Comparison of ENCODE assay signal across 35 cellular contexts in genomic region chr5:102114525-102115069, GRCh38.
"Had no signal": no experiment of that assay in that cellular context is flagged by ENCODE, and none has a peak within 500 bp of the region (broad histone marks: within the 10 kb centered on the region; RNA-seq: fewer than 3 reads in every experiment).

No MANE protein-coding gene starts in this region.

- H3K9ac ChIP-seq: SK-N-SH had no signal

- H3K27me3 Mint-ChIP-seq: activated CD4-positive, alpha-beta memory T cell treated with anti-CD3 and anti-CD28 coated beads, Interleukin-2, amount 10 ng/mL, durations not matched to agents 7 days and 5 days; activated naive CD8-positive, alpha-beta T cell treated with anti-CD3 and anti-CD28 coated beads for 36 hours had no signal

- H3K27me3 ChIP-seq: brain microvascular endothelial cell, MG63, Peyer's patch, SJSA1 had no signal

- H3K4me1 ChIP-seq: Peyer's patch, SJSA1 had no signal

- H3K36me3 Mint-ChIP-seq: activated naive CD8-positive, alpha-beta T cell treated with anti-CD3 and anti-CD28 coated beads for 36 hours had no signal

- DNase-seq: activated B cell treated with CpG ODN at 0.5 μM for 24 hours; activated CD4-positive, alpha-beta memory T cell treated with anti-CD3 and anti-CD28 coated beads, Interleukin-2, amount 10 ng/mL, durations not matched to agents 7 days and 5 days; activated CD4-positive, alpha-beta T cell treated with anti-CD3 and anti-CD28 coated beads for 4 hours; activated CD4-positive, alpha-beta T cell treated with anti-CD3 and anti-CD28 coated beads, Interleukin-2, amount 50 U/mL, for 1 hour; activated CD4-positive, CD25-positive, alpha-beta regulatory T cell treated with anti-CD3 and anti-CD28 coated beads, Interleukin-2, amount 50 U/mL, for 72 hours; activated effector memory CD4-positive, alpha-beta T cell treated with anti-CD3 and anti-CD28 coated beads, Interleukin-2, amount 50 U/mL, for 16 hours; activated naive CD4-positive, alpha-beta T cell; activated naive CD4-positive, alpha-beta T cell treated with anti-CD3 and anti-CD28 coated beads, Interleukin-2, amount 50 U/mL, for 16 hours; activated naive CD8-positive, alpha-beta T cell treated with anti-CD3 and anti-CD28 coated beads for 36 hours; activated T-cell treated with anti-CD3 and anti-CD28 coated beads, Interleukin-2, amount 50 U/mL, for 1 hour; activated T-cell treated with anti-CD3 and anti-CD28 coated beads, Interleukin-2, amount 50 U/mL, for 72 hours; amniotic stem cell; aorta; brain microvascular endothelial cell; central memory CD4-positive, alpha-beta T cell; Kasumi-1; KG1; MG63; NCI-H1048; NCI-H1105 treated with DMSO at 0.1 percent for 48 hours; NCI-H1436; NCI-H187; NCI-H2081 treated with DMSO at 0.1 percent for 48 hours; NCI-H345; NCI-H524 treated with DMSO at 0.1 percent for 48 hours; NK-92 treated with Interleukin-12 subunit alpha and Interleukin-12 subunit beta, amount 100 ng/mL, for 24 hours; PC-3; Peyer's patch; RPMI8226; SHP77 treated with DMSO at 0.1 percent for 48 hours; SK-N-SH had no signal

- H3K36me3 ChIP-seq: brain microvascular endothelial cell, MG63, Peyer's patch, SJSA1 had no signal

- ATAC-seq: activated T-cell treated with anti-CD3 and anti-CD28 coated beads, Interleukin-2, amount 50 U/mL, for 72 hours; activated T-helper 17 cell treated with anti-CD3 and anti-CD28 coated beads, Interleukin-2, amount 50 U/mL, for 72 hours; PC-3 had no signal

- H3K4me3 Mint-ChIP-seq: activated B cell treated with CpG ODN at 0.5 μM for 24 hours; activated CD4-positive, alpha-beta memory T cell treated with anti-CD3 and anti-CD28 coated beads, Interleukin-2, amount 10 ng/mL, durations not matched to agents 7 days and 5 days; activated naive CD8-positive, alpha-beta T cell treated with anti-CD3 and anti-CD28 coated beads for 36 hours; activated T-cell treated with anti-CD3 and anti-CD28 coated beads, Interleukin-2, amount 50 U/mL, for 72 hours; activated T-helper 17 cell treated with anti-CD3 and anti-CD28 coated beads, Interleukin-2, amount 50 U/mL, for 72 hours; T-helper 1 cell treated with Interleukin-12 subunit alpha and Interleukin-12 subunit beta and Interleukin-4 antibody, amounts not matched to agents 30 μg/mL and 1 μg/mL, for 36 hours; T-helper 2 cell treated with Interferon-gamma antibody and Interleukin-4, amounts not matched to agents 5 μg/mL and 100 μg/mL, for 36 hours had no signal

- H3K4me3 ChIP-seq: MG63, Peyer's patch, SJSA1 had no signal

- H3K27ac Mint-ChIP-seq: activated B cell treated with CpG ODN at 0.5 μM for 24 hours; activated CD4-positive, alpha-beta memory T cell treated with anti-CD3 and anti-CD28 coated beads, Interleukin-2, amount 10 ng/mL, durations not matched to agents 7 days and 5 days; activated naive CD8-positive, alpha-beta T cell treated with anti-CD3 and anti-CD28 coated beads for 36 hours; activated T-cell treated with anti-CD3 and anti-CD28 coated beads, Interleukin-2, amount 50 U/mL, for 72 hours; activated T-helper 17 cell treated with anti-CD3 and anti-CD28 coated beads, Interleukin-2, amount 50 U/mL, for 72 hours; T-helper 1 cell treated with Interleukin-12 subunit alpha and Interleukin-12 subunit beta and Interleukin-4 antibody, amounts not matched to agents 30 μg/mL and 1 μg/mL, for 36 hours; T-helper 2 cell treated with Interferon-gamma antibody and Interleukin-4, amounts not matched to agents 5 μg/mL and 100 μg/mL, for 36 hours had no signal

- H3K9me3 ChIP-seq: MG63, Peyer's patch, SJSA1, SK-N-SH had no signal

- H3K9me3 Mint-ChIP-seq: activated B cell treated with CpG ODN at 0.5 μM for 24 hours; activated CD4-positive, alpha-beta memory T cell treated with anti-CD3 and anti-CD28 coated beads, Interleukin-2, amount 10 ng/mL, durations not matched to agents 7 days and 5 days; activated T-helper 17 cell treated with anti-CD3 and anti-CD28 coated beads, Interleukin-2, amount 50 U/mL, for 72 hours; T-helper 1 cell treated with Interleukin-12 subunit alpha and Interleukin-12 subunit beta and Interleukin-4 antibody, amounts not matched to agents 30 μg/mL and 1 μg/mL, for 36 hours; T-helper 2 cell treated with Interferon-gamma antibody and Interleukin-4, amounts not matched to agents 5 μg/mL and 100 μg/mL, for 36 hours had no signal

- H3K27ac ChIP-seq: brain microvascular endothelial cell, Peyer's patch, SJSA1 had no signal

- H3K4me1 Mint-ChIP-seq: activated B cell treated with CpG ODN at 0.5 μM for 24 hours; activated CD4-positive, alpha-beta memory T cell treated with anti-CD3 and anti-CD28 coated beads, Interleukin-2, amount 10 ng/mL, durations not matched to agents 7 days and 5 days; activated naive CD8-positive, alpha-beta T cell treated with anti-CD3 and anti-CD28 coated beads for 36 hours; activated T-helper 17 cell treated with anti-CD3 and anti-CD28 coated beads, Interleukin-2, amount 50 U/mL, for 72 hours had no signal
